Comparison of ENCODE assay signal across 1 cellular context in genomic region chr20:59933849-59934585, GRCh38.
TF ChIP-seq lines count a peak whose summit lies in the region.

No MANE protein-coding gene starts in this region.

TF ChIP-seq in H1, 55 proteins besides CTCF, POLR2A, EP300 and RAD21:
- TF ChIP-seq CBX5 (IDR thresholded peaks at IDR 0.05; ENCODE audit: low read depth, low read length) (no peak), EZH2 (IDR thresholded peaks at IDR 0.05; ENCODE audit: low read depth, low read length, severe bottlenecking) (peak; percentile 38), SUZ12 (IDR thresholded peaks at IDR 0.05; ENCODE audit: low read length) (0 out of 2 replicates have a peak, but pooled peaks have one; percentile 41), TBP (IDR thresholded peaks at IDR 0.05; ENCODE audit: low read depth, low read length) (no peak), ASH2L (IDR thresholded peaks at IDR 0.05; ENCODE audit: low read length) (peak; percentile 47), RBBP5 (IDR thresholded peaks at IDR 0.05; ENCODE audit: borderline replicate concordance, low read depth, low read length) (peak; percentile 27; the same call in 1 of the 2 replicates), SP1 (IDR thresholded peaks at IDR 0.05; ENCODE audit: low read depth, low read length) (no peak), MAX (IDR thresholded peaks at IDR 0.05) (peak; percentile 58; the same call in 1 of the 2 replicates), SIRT6 (IDR thresholded peaks at IDR 0.05; ENCODE audit: low read length) (no peak), E2F6 (IDR thresholded peaks at IDR 0.05) (peak; percentile 84), KDM4A (IDR thresholded peaks at IDR 0.05; ENCODE audit: low read depth, low read length, severe bottlenecking) (peak; percentile 98)
